8 cellular contexts compared by ENCODE assay signal in the genomic region with DNA sequence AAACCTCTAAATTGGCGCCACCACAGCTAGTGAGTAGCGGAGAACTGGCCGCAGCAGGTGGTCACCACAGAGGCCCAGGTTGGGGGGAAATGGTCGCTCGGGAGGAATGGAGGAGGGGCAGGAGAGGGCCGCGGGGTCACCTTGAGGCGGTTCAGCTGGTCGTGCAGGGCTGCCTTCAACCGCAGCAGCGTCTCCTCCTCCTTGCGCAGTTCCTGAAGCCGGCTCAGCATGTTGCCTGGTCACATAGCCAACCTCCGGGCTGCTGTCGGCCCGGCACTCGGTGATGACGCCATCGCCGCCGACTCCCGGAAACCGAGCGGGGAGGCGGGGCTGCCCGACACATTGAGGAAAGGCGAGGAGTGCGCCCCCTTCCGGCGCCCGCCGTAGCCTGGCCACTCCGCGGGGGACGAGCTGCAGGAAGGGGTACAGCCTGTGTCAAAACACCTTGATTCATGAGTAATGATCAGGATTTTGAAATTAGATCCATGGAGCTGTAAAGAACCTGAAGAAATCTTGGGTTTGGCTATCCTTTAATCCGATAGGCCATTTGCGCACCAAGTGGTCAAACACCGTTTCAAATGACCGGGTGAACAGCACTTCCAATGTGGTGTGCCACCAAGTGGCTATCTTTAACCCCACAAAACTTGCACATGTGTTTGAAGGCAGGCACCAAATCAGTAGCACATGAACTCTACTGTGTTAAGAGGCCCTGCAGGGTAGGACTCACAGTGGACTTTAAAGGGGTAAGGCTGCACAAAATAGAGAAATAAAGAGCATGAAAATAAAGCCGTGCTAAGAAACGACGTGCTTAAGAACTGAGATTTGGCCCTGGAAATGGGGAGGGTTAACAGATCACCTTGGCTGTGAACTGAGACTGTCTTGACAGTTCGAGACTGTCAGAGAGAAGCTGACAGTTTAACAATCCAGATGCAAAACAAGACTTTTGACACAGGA. TPM values are rescaled to one million over a fixed set of nuclear protein-coding genes. Genes with fewer than 3 reads are reported as not detected.
DNase-seq lines count a peak whose midpoint lies in the region; ATAC-seq and TF ChIP-seq lines count a peak whose summit lies in the region.

A gene with protein sequence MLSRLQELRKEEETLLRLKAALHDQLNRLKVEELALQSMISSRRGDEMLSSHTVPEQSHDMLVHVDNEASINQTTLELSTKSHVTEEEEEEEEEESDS (minus strand): TSS at position 261 of the 954 bp plus-strand sequence. CDS start 31 bp downstream, at position 230.

- CTCF ChIA-PET in WTC11 (lab: Charles Lee) = interaction anchor here (0.5 to 4.2 kb wide), 31 partner anchors 8 to 1774 kb away, joined by 3 to 50 read pairs (median 4); a partner anchor contains a TSS

- ATAC-seq in GM18870 (IDR thresholded peaks at IDR 0.05; ENCODE audit: unreplicated experiment) = peak; percentile 57
- peak; percentile 70 for ATAC-seq in HG03139 (IDR thresholded peaks at IDR 0.05; ENCODE audit: unreplicated experiment)
- peak; percentile 83 for ATAC-seq in WTC11

- DNase-seq in AG08395 (ENCODE audit: low spot score) = peak; percentile 94
- peak; percentile 96 for DNase-seq in NCI-H226
- DNase-seq in WTC11 (ENCODE audit: low spot score) = peak; percentile 99
- peak; percentile 95 for DNase-seq in cardiac fibroblast (ENCODE audit: low read depth in 2 of 2)
- peak; percentile 96 to 97 (median 97) for DNase-seq in immature natural killer cell
- DNase-seq in stimulated activated CD4-positive, alpha-beta T cell treated with anti-CD3 and anti-CD28 coated beads, Interleukin-12 subunit alpha, Interleukin-12 subunit beta, amount 100 ng/mL, for 24 hours (ENCODE audit: low read depth in 2 of 2) = peak; percentile 97 to 98

- H3K4me3 ChIP-seq in cardiac fibroblast (replicated peaks in 1 of 2; ENCODE audit: low read depth in 2 of 2, low read length in 2 of 2) = peak within 1 kb of the TSS; percentile 65 to 94

- H3K27me3 Mint-ChIP-seq in WTC11 (ENCODE audit: low read depth) (no peaks in the 10 kb centered on the region), immature natural killer cell (ENCODE audit: low read depth in 3 of 3) (peaks cover 8 to 18% (median 9%) of the 10 kb centered on the region in 3 donors)

- peak; percentile 91 for TF ChIP-seq CTCF in WTC11 (IDR thresholded peaks at IDR 0.05)
- peak; percentile 94 for TF ChIP-seq CTCF in cardiac fibroblast (IDR thresholded peaks at IDR 0.05; ENCODE audit: low read depth, low read length)

- peak within 1 kb of the TSS; percentile 99 for H3K27ac Mint-ChIP-seq in WTC11
- H3K27ac Mint-ChIP-seq in immature natural killer cell = peak within 1 kb of the TSS; percentile 96 to 98 (median 97)

- POLR2A ChIA-PET in WTC11 (lab: Charles Lee) = interaction anchor here (0.6 to 2.6 kb wide), 7 partner anchors 8 to 203 kb away, joined by 3 to 7 read pairs (median 3); a partner anchor contains a TSS

- peak within 1 kb of the TSS; percentile 90 for H3K4me3 Mint-ChIP-seq in WTC11
- H3K4me3 Mint-ChIP-seq in immature natural killer cell = peak within 1 kb of the TSS; percentile 91 to 97 (median 95)

- H3K4me1 Mint-ChIP-seq in WTC11 (peaks cover 21% of the 10 kb centered on the region), immature natural killer cell (peaks cover 34 to 51% of the 10 kb centered on the region in 2 donors)

- H3K36me3 Mint-ChIP-seq in WTC11 (peaks cover 73% of the 10 kb centered on the region), immature natural killer cell (peaks cover 22 to 58% (median 29%) of the 10 kb centered on the region in 3 donors)

- H3K9me3 Mint-ChIP-seq in WTC11 (no peaks in the 10 kb centered on the region), immature natural killer cell (no peaks in the 10 kb centered on the region)

TF ChIP-seq in WTC11, 78 proteins besides CTCF, POLR2A, EP300 and RAD21 (continues in another document):
- TF ChIP-seq, protein P1, sequence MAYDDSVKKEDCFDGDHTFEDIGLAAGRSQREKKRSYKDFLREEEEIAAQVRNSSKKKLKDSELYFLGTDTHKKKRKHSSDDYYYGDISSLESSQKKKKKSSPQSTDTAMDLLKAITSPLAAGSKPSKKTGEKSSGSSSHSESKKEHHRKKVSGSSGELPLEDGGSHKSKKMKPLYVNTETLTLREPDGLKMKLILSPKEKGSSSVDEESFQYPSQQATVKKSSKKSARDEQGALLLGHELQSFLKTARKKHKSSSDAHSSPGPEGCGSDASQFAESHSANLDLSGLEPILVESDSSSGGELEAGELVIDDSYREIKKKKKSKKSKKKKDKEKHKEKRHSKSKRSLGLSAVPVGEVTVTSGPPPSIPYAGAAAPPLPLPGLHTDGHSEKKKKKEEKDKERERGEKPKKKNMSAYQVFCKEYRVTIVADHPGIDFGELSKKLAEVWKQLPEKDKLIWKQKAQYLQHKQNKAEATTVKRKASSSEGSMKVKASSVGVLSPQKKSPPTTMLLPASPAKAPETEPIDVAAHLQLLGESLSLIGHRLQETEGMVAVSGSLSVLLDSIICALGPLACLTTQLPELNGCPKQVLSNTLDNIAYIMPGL (CRISPR knock-in tag; IDR thresholded peaks at IDR 0.05) = peak; percentile 95
- TF ChIP-seq NFYB (CRISPR knock-in tag; conservative IDR thresholded peaks at IDR 0.05; ENCODE audit: low read depth) (no peak; the same call in 1 of the 2 replicates), ZNF232 (CRISPR knock-in tag; IDR thresholded peaks at IDR 0.05) (peak; percentile 86), GRHL2 (CRISPR knock-in tag; IDR thresholded peaks at IDR 0.05; ENCODE audit: insufficient replicate concordance, severe bottlenecking) (no peak), NR2C2 (CRISPR knock-in tag; IDR thresholded peaks at IDR 0.05) (no peak), TP53 (CRISPR knock-in tag; IDR thresholded peaks at IDR 0.05) (no peak; the same call in 1 of the 2 replicates), NFATC4 (CRISPR knock-in tag; IDR thresholded peaks at IDR 0.05) (peak; percentile 97)
- TF ChIP-seq, protein P2, sequence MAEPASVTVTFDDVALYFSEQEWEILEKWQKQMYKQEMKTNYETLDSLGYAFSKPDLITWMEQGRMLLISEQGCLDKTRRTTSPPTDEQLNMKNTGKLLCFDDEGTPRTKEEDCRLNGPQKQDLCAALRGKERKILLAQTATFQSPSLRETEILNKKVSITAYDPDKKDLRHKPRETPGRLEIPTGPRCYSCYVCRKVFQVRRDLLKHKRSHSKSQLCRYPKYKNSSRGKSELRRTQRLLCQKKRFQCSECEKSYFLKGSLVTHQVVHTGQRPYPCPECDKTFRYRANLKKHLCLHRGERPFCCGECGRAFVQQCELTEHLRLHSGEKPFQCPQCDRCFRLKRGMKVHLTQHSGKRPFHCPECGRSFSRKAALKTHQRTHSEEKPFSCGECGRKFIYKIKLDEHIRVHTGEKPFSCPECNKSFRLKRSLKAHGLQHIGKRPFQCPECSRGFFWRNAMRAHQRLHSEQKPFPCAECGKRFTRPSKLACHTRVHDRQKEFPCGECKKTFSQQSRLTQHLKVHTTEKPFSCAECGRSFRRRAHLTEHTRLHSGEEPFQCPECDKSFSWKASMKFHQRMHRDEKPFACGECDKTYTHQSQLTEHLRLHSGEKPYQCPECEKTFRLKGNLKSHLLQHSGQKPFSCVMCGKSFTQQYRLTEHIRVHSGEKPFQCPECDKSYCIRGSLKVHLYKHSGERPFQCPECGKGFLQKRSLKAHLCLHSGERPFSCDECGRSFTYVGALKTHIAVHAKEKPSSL (CRISPR knock-in tag; conservative IDR thresholded peaks at IDR 0.05) = peak; percentile 90
- TF ChIP-seq, protein P3, sequence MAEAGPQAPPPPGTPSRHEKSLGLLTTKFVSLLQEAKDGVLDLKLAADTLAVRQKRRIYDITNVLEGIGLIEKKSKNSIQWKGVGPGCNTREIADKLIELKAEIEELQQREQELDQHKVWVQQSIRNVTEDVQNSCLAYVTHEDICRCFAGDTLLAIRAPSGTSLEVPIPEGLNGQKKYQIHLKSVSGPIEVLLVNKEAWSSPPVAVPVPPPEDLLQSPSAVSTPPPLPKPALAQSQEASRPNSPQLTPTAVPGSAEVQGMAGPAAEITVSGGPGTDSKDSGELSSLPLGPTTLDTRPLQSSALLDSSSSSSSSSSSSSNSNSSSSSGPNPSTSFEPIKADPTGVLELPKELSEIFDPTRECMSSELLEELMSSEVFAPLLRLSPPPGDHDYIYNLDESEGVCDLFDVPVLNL (CRISPR knock-in tag; IDR thresholded peaks at IDR 0.05; ENCODE audit: borderline replicate concordance, low read depth) = no peak
- TF ChIP-seq, protein P4, sequence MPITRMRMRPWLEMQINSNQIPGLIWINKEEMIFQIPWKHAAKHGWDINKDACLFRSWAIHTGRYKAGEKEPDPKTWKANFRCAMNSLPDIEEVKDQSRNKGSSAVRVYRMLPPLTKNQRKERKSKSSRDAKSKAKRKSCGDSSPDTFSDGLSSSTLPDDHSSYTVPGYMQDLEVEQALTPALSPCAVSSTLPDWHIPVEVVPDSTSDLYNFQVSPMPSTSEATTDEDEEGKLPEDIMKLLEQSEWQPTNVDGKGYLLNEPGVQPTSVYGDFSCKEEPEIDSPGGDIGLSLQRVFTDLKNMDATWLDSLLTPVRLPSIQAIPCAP (CRISPR knock-in tag; IDR thresholded peaks at IDR 0.05) = no peak
- TF ChIP-seq, protein P5, sequence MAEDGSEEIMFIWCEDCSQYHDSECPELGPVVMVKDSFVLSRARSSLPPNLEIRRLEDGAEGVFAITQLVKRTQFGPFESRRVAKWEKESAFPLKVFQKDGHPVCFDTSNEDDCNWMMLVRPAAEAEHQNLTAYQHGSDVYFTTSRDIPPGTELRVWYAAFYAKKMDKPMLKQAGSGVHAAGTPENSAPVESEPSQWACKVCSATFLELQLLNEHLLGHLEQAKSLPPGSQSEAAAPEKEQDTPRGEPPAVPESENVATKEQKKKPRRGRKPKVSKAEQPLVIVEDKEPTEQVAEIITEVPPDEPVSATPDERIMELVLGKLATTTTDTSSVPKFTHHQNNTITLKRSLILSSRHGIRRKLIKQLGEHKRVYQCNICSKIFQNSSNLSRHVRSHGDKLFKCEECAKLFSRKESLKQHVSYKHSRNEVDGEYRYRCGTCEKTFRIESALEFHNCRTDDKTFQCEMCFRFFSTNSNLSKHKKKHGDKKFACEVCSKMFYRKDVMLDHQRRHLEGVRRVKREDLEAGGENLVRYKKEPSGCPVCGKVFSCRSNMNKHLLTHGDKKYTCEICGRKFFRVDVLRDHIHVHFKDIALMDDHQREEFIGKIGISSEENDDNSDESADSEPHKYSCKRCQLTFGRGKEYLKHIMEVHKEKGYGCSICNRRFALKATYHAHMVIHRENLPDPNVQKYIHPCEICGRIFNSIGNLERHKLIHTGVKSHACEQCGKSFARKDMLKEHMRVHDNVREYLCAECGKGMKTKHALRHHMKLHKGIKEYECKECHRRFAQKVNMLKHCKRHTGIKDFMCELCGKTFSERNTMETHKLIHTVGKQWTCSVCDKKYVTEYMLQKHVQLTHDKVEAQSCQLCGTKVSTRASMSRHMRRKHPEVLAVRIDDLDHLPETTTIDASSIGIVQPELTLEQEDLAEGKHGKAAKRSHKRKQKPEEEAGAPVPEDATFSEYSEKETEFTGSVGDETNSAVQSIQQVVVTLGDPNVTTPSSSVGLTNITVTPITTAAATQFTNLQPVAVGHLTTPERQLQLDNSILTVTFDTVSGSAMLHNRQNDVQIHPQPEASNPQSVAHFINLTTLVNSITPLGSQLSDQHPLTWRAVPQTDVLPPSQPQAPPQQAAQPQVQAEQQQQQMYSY (CRISPR knock-in tag; IDR thresholded peaks at IDR 0.05) = 0 out of 2 replicates have a peak, but pooled peaks have one; percentile 18

RNA-seq across cellular contexts. Expression of the gene that starts here (rescaled TPM):
- total RNA-seq in WTC11 (2021) = 21.1 to 28.7 TPM (median 24.0 TPM) in 3 replicates
- polyA plus RNA-seq in immature natural killer cell = 10 to 100 TPM; 48.9 to 88.4 (median 49.8) TPM

Comparison
In these comparisons a context has a peak if more than half of its experiments do, and no peak if none do; other contexts are left out.
1. Peak in every context shown above with its lines: DNase-seq, ATAC-seq and H3K4me3 ChIP-seq.